In the genomic region with DNA sequence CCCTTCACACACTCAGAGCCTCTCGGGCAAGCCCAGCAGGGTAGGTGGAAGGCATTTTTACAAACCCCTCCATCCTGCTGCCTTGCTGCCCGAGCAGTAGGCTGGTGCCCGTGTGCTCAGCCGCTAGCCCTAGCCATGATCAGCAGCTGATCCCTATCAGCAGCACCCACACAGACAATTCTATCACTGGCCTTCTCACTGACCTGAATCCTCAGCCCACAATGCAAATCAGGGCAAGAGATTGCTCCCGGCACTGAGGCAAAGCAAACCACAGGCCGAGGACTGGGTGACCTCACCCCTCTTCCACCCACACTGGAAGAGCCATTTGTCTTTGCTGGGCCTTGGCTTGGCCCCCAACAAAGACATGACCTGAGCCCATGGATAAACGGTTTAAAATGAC, we compare ENCODE assay signal across 1 cellular context.
TF ChIP-seq lines count a peak whose summit lies in the region.

No MANE protein-coding gene starts in this region.

TF ChIP-seq in GM12878, 131 proteins besides CTCF, POLR2A, EP300 and RAD21:
- TF ChIP-seq, protein P1, sequence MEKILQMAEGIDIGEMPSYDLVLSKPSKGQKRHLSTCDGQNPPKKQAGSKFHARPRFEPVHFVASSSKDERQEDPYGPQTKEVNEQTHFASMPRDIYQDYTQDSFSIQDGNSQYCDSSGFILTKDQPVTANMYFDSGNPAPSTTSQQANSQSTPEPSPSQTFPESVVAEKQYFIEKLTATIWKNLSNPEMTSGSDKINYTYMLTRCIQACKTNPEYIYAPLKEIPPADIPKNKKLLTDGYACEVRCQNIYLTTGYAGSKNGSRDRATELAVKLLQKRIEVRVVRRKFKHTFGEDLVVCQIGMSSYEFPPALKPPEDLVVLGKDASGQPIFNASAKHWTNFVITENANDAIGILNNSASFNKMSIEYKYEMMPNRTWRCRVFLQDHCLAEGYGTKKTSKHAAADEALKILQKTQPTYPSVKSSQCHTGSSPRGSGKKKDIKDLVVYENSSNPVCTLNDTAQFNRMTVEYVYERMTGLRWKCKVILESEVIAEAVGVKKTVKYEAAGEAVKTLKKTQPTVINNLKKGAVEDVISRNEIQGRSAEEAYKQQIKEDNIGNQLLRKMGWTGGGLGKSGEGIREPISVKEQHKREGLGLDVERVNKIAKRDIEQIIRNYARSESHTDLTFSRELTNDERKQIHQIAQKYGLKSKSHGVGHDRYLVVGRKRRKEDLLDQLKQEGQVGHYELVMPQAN (conservative IDR thresholded peaks at IDR 0.05): no peak
- TF ChIP-seq RUNX3 (IDR thresholded peaks at IDR 0.05; ENCODE audit: low read length) (peak; percentile 77), MYB (IDR thresholded peaks at IDR 0.05; ENCODE audit: borderline replicate concordance, low read depth, low read length) (no peak), NR2C1 (IDR thresholded peaks at IDR 0.05) (no peak), IKZF1 (conservative IDR thresholded peaks at IDR 0.05) (peak; percentile 36; the same call in 1 of the 2 replicates), CHD2 (IDR thresholded peaks at IDR 0.05; ENCODE audit: borderline replicate concordance, low read depth, low read length) (no peak), POU2F2 (IDR thresholded peaks at IDR 0.05; ENCODE audit: borderline replicate concordance, low read depth, low read length) (0 out of 3 replicates have a peak, but pooled peaks have one; percentile 50), ATF7 (IDR thresholded peaks at IDR 0.05; ENCODE audit: low read depth) (peak; percentile 47; the same call in 1 of the 2 replicates)
